ENCODE assay signal across 20 cellular contexts in genomic region chr22:39359659-39360195, GRCh38. TPM values are rescaled to one million over a fixed set of nuclear protein-coding genes. Genes with fewer than 3 reads are reported as not detected.
DNase-seq lines count a peak whose midpoint lies in the region; ATAC-seq and TF ChIP-seq lines count a peak whose summit lies in the region.
"Had no signal": no experiment of that assay in that cellular context is flagged by ENCODE, and none has a peak within 500 bp of the region (broad histone marks: within the 10 kb centered on the region; RNA-seq: fewer than 3 reads in every experiment).

No MANE protein-coding gene starts in this region.

- ATAC-seq in T-helper 17 cell: no peak
- ATAC-seq in GM19324 (IDR thresholded peaks at IDR 0.05; ENCODE audit: low FRiP score, unreplicated experiment): no peak
- ATAC-seq: HCT116, PC-3 had no signal

- peak overlapping the region in 8 of 11 experiments; percentile 66 to 92 (median 81); a peak in 16 of 22 replicates for H3K4me2 ChIP-seq in BLaER1 treated with 17β-estradiol and CSF1 and Interleukin-3, amounts not matched to agents 10 nM and 100 nM
- H3K4me2 ChIP-seq in neuronal stem cell (ENCODE audit: insufficient read depth, low read length, poor library complexity, severe bottlenecking): no peak overlapping the region
- H3K4me2 ChIP-seq: A549 had no signal

- H3K36me3 Mint-ChIP-seq in T-helper 17 cell (ENCODE audit: low read depth) (peaks cover 2% of the 10 kb centered on the region), endodermal cell (ENCODE audit: low read depth) (peaks cover 11% of the 10 kb centered on the region)

- peaks cover 4% of the 10 kb centered on the region for H3K27me3 Mint-ChIP-seq in T-helper 17 cell
- H3K27me3 Mint-ChIP-seq in endodermal cell (ENCODE audit: insufficient read depth): peaks cover 1% of the 10 kb centered on the region

- peaks cover 52 to 90% (median 82%) of the 10 kb centered on the region in 10 experiments for H3K4me1 ChIP-seq in BLaER1 treated with 17β-estradiol and CSF1 and Interleukin-3, amounts not matched to agents 10 nM and 100 nM
- H3K4me1 ChIP-seq in endodermal cell (ENCODE audit: control insufficient read depth, insufficient read depth, low read length) (peaks cover 28% of the 10 kb centered on the region), neuronal stem cell (ENCODE audit: control insufficient read depth in 2 of 2, insufficient read depth in 1 of 2, low read depth in 1 of 2, low read length in 2 of 2) (peaks cover 0 to 22% of the 10 kb centered on the region in 2 donors)
- H3K4me1 ChIP-seq: A549 had no signal

- H2BK15ac ChIP-seq in neuronal stem cell (ENCODE audit: low read length): peak overlapping the region; percentile 4

- no peak overlapping the region for H3K23ac ChIP-seq in neuronal stem cell (ENCODE audit: low read depth, low read length, poor library complexity)

- no peaks in the 10 kb centered on the region for H3K9me3 ChIP-seq in BLaER1 treated with 17β-estradiol and CSF1 and Interleukin-3, amounts not matched to agents 10 nM and 100 nM (replicated peaks in 1 of 11)
- H3K9me3 ChIP-seq in T-helper 17 cell (ENCODE audit: control insufficient read depth, low read length, poor library complexity, severe bottlenecking) (no peaks in the 10 kb centered on the region), endodermal cell (ENCODE audit: control insufficient read depth, low read length) (no peaks in the 10 kb centered on the region), neuronal stem cell (replicated peaks in 1 of 2; ENCODE audit: control insufficient read depth in 2 of 2, insufficient read depth in 1 of 2, low read depth in 1 of 2, low read length in 2 of 2) (peaks cover 0 to 2% of the 10 kb centered on the region in 2 donors)
- H3K9me3 ChIP-seq: A549, SJSA1 had no signal

- H4K20me1 ChIP-seq in BLaER1 treated with 17β-estradiol and CSF1 and Interleukin-3, amounts not matched to agents 10 nM and 100 nM: peaks cover 0 to 96% (median 87%) of the 10 kb centered on the region in 11 experiments; a peak in 19 of 22 replicates

- H2BK120ac ChIP-seq in neuronal stem cell (ENCODE audit: low read depth, low read length): no peak overlapping the region

- H3K4me3 ChIP-seq in BLaER1 treated with 17β-estradiol and CSF1 and Interleukin-3, amounts not matched to agents 10 nM and 100 nM: no peak overlapping the region
- no peak overlapping the region for H3K4me3 ChIP-seq in endodermal cell (ENCODE audit: low read length)
- H3K4me3 ChIP-seq in neuronal stem cell (ENCODE audit: low read length in 2 of 2): peak overlapping the region in 1 of 2 donors; percentile 55
- H3K4me3 ChIP-seq: A549, SJSA1 had no signal

- no peaks in the 10 kb centered on the region for H3K9me3 Mint-ChIP-seq in endodermal cell
- H3K9me3 Mint-ChIP-seq: CD14-positive monocyte had no signal

- peaks cover 0 to 39% (median 8%) of the 10 kb centered on the region in 11 experiments; a peak in 12 of 22 replicates for H3K36me3 ChIP-seq in BLaER1 treated with 17β-estradiol and CSF1 and Interleukin-3, amounts not matched to agents 10 nM and 100 nM
- H3K36me3 ChIP-seq in endodermal cell (ENCODE audit: control insufficient read depth, insufficient read depth, low read length) (no peaks in the 10 kb centered on the region), neuronal stem cell (replicated peaks in 1 of 2; ENCODE audit: control insufficient read depth in 2 of 2, insufficient read depth in 2 of 2, low read length in 2 of 2) (peaks cover 6 to 9% of the 10 kb centered on the region in 2 donors)

- peak overlapping the region; percentile 36 for H3K4me3 Mint-ChIP-seq in T-helper 17 cell
- H3K4me3 Mint-ChIP-seq in endodermal cell: no peak overlapping the region
- H3K4me3 Mint-ChIP-seq: CD14-positive monocyte had no signal

- H3K4me1 Mint-ChIP-seq in T-helper 17 cell: peaks cover 4% of the 10 kb centered on the region
- peaks cover 38% of the 10 kb centered on the region for H3K4me1 Mint-ChIP-seq in endodermal cell

- no peak overlapping the region for H2AK5ac ChIP-seq in neuronal stem cell (ENCODE audit: low read depth, low read length)

- H4K8ac ChIP-seq in neuronal stem cell (ENCODE audit: low read depth, low read length): no peak overlapping the region

- WGBS in endodermal cell (ENCODE audit: insufficient coverage in 1 of 2, insufficient read length in 1 of 2), 2 experiments: 94 to 95% methylated on average over 5 to 9 of the region's 9 CpGs
- WGBS in neuronal stem cell (ENCODE audit: extremely low coverage in 2 of 2, insufficient read length in 2 of 2, insufficient replicate concordance in 1 of 2), 2 donors: no CpG with 5 or more reads among the region's 9 CpGs

- DNase-seq in T-helper 17 cell (no peak), endodermal cell (peak; percentile 58), neuronal stem cell (ENCODE audit: low spot score) (no peak), substantia nigra (lab: John Stamatoyannopoulos, UW) (no peak), NCI-H1930 (lab: John Stamatoyannopoulos, UW) (no peak)
- no peak for DNase-seq in activated CD4-positive, CD25-positive, alpha-beta regulatory T cell treated with anti-CD3 and anti-CD28 coated beads, Interleukin-2, amount 50 U/mL, for 72 hours
- DNase-seq: KBM-7, NCI-H1417 treated with DMSO at 0.1 percent for 48 hours, NCI-H2029, NCI-H2171, NCI-H446, NCI-H69, PC-3 had no signal

- H3K79me1 ChIP-seq in neuronal stem cell (ENCODE audit: low read depth, low read length): peaks cover 11% of the 10 kb centered on the region

- H3K27ac Mint-ChIP-seq in T-helper 17 cell (no peak overlapping the region), endodermal cell (peak overlapping the region; percentile 33)

- H3K4ac ChIP-seq in neuronal stem cell (ENCODE audit: low read length): no peak overlapping the region

- H2BK12ac ChIP-seq in neuronal stem cell (ENCODE audit: low read length): no peak overlapping the region

- peak overlapping the region; percentile 3 for H3K18ac ChIP-seq in neuronal stem cell (ENCODE audit: low read length)

- H2AFZ ChIP-seq in neuronal stem cell (ENCODE audit: low read length): no peak overlapping the region

- H3K27ac ChIP-seq in BLaER1 treated with 17β-estradiol and CSF1 and Interleukin-3, amounts not matched to agents 10 nM and 100 nM: 0 out of 22 replicates have a peak overlapping the region, but pooled peaks of 1 of the 11 experiments have one; percentile 28
- H3K27ac ChIP-seq in endodermal cell (ENCODE audit: low read depth, low read length) (no peak overlapping the region), neuronal stem cell (replicated peaks; ENCODE audit: low read length) (no peak overlapping the region), substantia nigra (ENCODE audit: low read depth, low read length, poor library complexity, severe bottlenecking) (no peak overlapping the region)
- H3K27ac ChIP-seq: A549, RWPE1, SJSA1 had no signal

- H3K9ac ChIP-seq in BLaER1 treated with 17β-estradiol and CSF1 and Interleukin-3, amounts not matched to agents 10 nM and 100 nM: 0 out of 22 replicates have a peak overlapping the region, but pooled peaks of 1 of the 11 experiments have one; percentile 35
- H3K9ac ChIP-seq in endodermal cell (ENCODE audit: extremely low read depth, low read length, poor library complexity, severe bottlenecking): no peak overlapping the region
- H3K9ac ChIP-seq in neuronal stem cell (ENCODE audit: low read depth, low read length, poor library complexity): no peak overlapping the region

- no peak for TF ChIP-seq CTCF in endodermal cell (conservative IDR thresholded peaks at IDR 0.05)

- H4K91ac ChIP-seq in neuronal stem cell (ENCODE audit: low read depth, low read length, poor library complexity): no peak overlapping the region

- no peak overlapping the region for H2BK5ac ChIP-seq in neuronal stem cell (ENCODE audit: low read length)

- H3K27me3 ChIP-seq in BLaER1 treated with 17β-estradiol and CSF1 and Interleukin-3, amounts not matched to agents 10 nM and 100 nM: no peaks in the 10 kb centered on the region
- no peaks in the 10 kb centered on the region for H3K27me3 ChIP-seq in endodermal cell (ENCODE audit: control insufficient read depth, insufficient read depth, low read length, poor library complexity, severe bottlenecking)
- no peaks in the 10 kb centered on the region for H3K27me3 ChIP-seq in neuronal stem cell (ENCODE audit: control insufficient read depth in 3 of 3, insufficient read depth in 3 of 3, low read depth in 1 of 3, low read length in 3 of 3)
- H3K27me3 ChIP-seq: SJSA1 had no signal

- no peak overlapping the region for H3K14ac ChIP-seq in neuronal stem cell (ENCODE audit: low read length)

RNA-seq across cellular contexts. Expression of gene SYNGR1, which starts 9.9 kb away (rescaled TPM):
- total RNA-seq in T-helper 17 cell: 1 to 10 TPM in 1 of 2 donors, under 1 TPM in 1; 0.47 to 1.1 TPM
- 10 to 100 TPM; 19.0 to 36.3 TPM for total RNA-seq in endodermal cell
- polyA plus RNA-seq in endodermal cell (2013, experiment 1 of 2): 32.9 TPM
- 28.3 TPM for polyA plus RNA-seq in endodermal cell (2013, experiment 2 of 2)
- 27.7 TPM for polyA plus RNA-seq in neuronal stem cell (2013, experiment 1 of 2)
- 26.2 TPM for polyA plus RNA-seq in neuronal stem cell (2013, experiment 2 of 2)

RNA-seq across cellular contexts. Expression of gene TAB1, which starts 39.9 kb away (rescaled TPM):
- total RNA-seq in T-helper 17 cell (10 to 100 TPM; 22.0 to 23.6 TPM), endodermal cell (10 to 100 TPM; 27.1 to 35.2 TPM)
- 24.4 TPM for polyA plus RNA-seq in endodermal cell (2013, experiment 1 of 2)
- polyA plus RNA-seq in endodermal cell (2013, experiment 2 of 2): 22.6 TPM
- polyA plus RNA-seq in neuronal stem cell (2013, experiment 1 of 2): 25.7 TPM
- polyA plus RNA-seq in neuronal stem cell (2013, experiment 2 of 2): 24.2 TPM

RNA-seq across cellular contexts. Expression of gene RPL3, which starts 40.3 kb away (rescaled TPM):
- total RNA-seq in T-helper 17 cell: 1,000 to 10,000 TPM; 3,215 to 3,260 TPM
- 1,000 to 10,000 TPM; 2,218 to 2,701 TPM for total RNA-seq in endodermal cell
- polyA plus RNA-seq in endodermal cell (2013, experiment 1 of 2): 2,540 TPM
- polyA plus RNA-seq in endodermal cell (2013, experiment 2 of 2): 2,353 TPM
- polyA plus RNA-seq in neuronal stem cell (2013, experiment 1 of 2): 3,109 TPM
- polyA plus RNA-seq in neuronal stem cell (2013, experiment 2 of 2): 3,051 TPM

Comparison
In these comparisons a context has a peak if more than half of its experiments do, and no peak if none do; other contexts are left out.
1. RNA of gene SYNGR1, which starts 9.9 kb away (total RNA-seq): 19.0 to 36.3 TPM in endodermal cell; 0.47 to 1.1 TPM in T-helper 17 cell; every median in the first group is over 4 times any median in the second.